ENCODE assay signal across 24 cellular contexts in the genomic region with DNA sequence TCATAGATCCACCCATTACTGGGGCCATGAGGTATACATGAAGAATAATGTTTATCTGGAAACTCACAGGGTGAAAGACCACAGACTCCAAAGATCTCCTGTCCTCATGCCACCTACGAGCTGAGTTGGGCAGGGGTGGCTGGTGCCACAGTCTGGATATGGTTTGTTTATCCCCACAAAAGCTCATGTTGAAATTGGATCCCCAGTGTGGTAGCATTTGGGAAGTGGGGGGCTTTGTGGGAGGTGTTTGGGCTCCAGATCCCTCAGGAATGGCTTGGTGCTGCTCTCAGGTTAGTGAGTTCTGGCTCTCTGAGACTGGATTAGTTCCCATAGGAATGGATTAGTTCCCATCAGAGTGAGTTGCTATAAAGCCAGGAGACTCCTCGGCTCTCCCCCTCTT.
DNase-seq lines count a peak whose midpoint lies in the region; ATAC-seq, FAIRE-seq and TF ChIP-seq lines count a peak whose summit lies in the region.
"Had no signal": no experiment of that assay in that cellular context is flagged by ENCODE, and none has a peak within 500 bp of the region (broad histone marks: within the 10 kb centered on the region; RNA-seq: fewer than 3 reads in every experiment).

No MANE protein-coding gene starts in this region.

- no peaks in the 10 kb centered on the region for H3K36me3 Mint-ChIP-seq in CD4-positive, alpha-beta T cell (ENCODE audit: low read depth)
- H3K36me3 Mint-ChIP-seq: CD14-positive monocyte; CD4-positive, alpha-beta memory T cell had no signal

- H3K27me3 Mint-ChIP-seq in CD4-positive, alpha-beta T cell, result no peaks in the 10 kb centered on the region
- H3K27me3 Mint-ChIP-seq: B cell; CD4-positive, alpha-beta memory T cell had no signal

- peak overlapping the region; percentile 13 for H2BK5ac ChIP-seq in trophoblast cell (ENCODE audit: low read depth, low read length, poor library complexity)

- ATAC-seq in HG02759 (IDR thresholded peaks at IDR 0.05; ENCODE audit: unreplicated experiment), result no peak
- no peak for ATAC-seq in CD4-positive, alpha-beta T cell (ENCODE audit: poor library complexity)
- ATAC-seq: GM12878, HCT116 had no signal

- no peak for TF ChIP-seq CTCF in BE2C (IDR thresholded peaks at IDR 0.05; ENCODE audit: low read depth, low read length)
- TF ChIP-seq CTCF in CD4-positive, alpha-beta T cell (IDR thresholded peaks at IDR 0.05), result no peak

- H2AFZ ChIP-seq in trophoblast cell (ENCODE audit: insufficient read depth, low read length, poor library complexity), result no peak overlapping the region
- H2AFZ ChIP-seq: GM23248 had no signal

- no peak overlapping the region for H3K18ac ChIP-seq in trophoblast cell (ENCODE audit: low read length)

- no peak overlapping the region for H3K4me3 Mint-ChIP-seq in CD4-positive, alpha-beta T cell
- H3K4me3 Mint-ChIP-seq: B cell; CD14-positive monocyte; CD4-positive, alpha-beta memory T cell; H9 had no signal

- no peak overlapping the region for H3K4ac ChIP-seq in trophoblast cell (ENCODE audit: low read depth, low read length)

- H3K27ac ChIP-seq in trophoblast cell (ENCODE audit: low read depth, low read length), result no peak overlapping the region
- no peak overlapping the region for H3K27ac ChIP-seq in CD4-positive, alpha-beta T cell (ENCODE audit: low read depth, low read length)
- H3K27ac ChIP-seq: BLaER1 treated with 17β-estradiol and CSF1 and Interleukin-3, amounts not matched to agents 10 nM and 100 nM; GM23248 had no signal

- no peak overlapping the region for H2AK5ac ChIP-seq in trophoblast cell (ENCODE audit: low read length)

- H3K27me3 ChIP-seq in trophoblast cell (ENCODE audit: insufficient read depth, low read length), result no peaks in the 10 kb centered on the region
- no peaks in the 10 kb centered on the region for H3K27me3 ChIP-seq in BE2C
- H3K27me3 ChIP-seq in CD4-positive, alpha-beta T cell (ENCODE audit: control insufficient read depth, insufficient read depth, low read length), result no peaks in the 10 kb centered on the region
- H3K27me3 ChIP-seq: BLaER1 treated with 17β-estradiol and CSF1 and Interleukin-3, amounts not matched to agents 10 nM and 100 nM had no signal

- DNase-seq in Daoy (ENCODE audit: low read depth) (peak; percentile 28), RCC 7860 (ENCODE audit: low spot score) (peak; percentile 38), glomerular visceral epithelial cell (ENCODE audit: extremely low spot score) (peak; percentile 15), trophoblast cell (no peak), NCI-H226 (no peak), BE2C (no peak)
- no peak for DNase-seq in CD4-positive, alpha-beta T cell
- DNase-seq: CD4-positive, alpha-beta memory T cell; COR-L47; DMS153; DND-41; EL; GDM1; GM23248; H9 had no signal

- H3K23ac ChIP-seq in trophoblast cell (ENCODE audit: low read length), result no peak overlapping the region

- no CpG with 5 or more reads among the region's 2 CpGs for WGBS in trophoblast cell (ENCODE audit: extremely low coverage, insufficient coverage, insufficient read length)

- H3K9ac ChIP-seq in trophoblast cell (ENCODE audit: low read length), result no peak overlapping the region
- H3K9ac ChIP-seq: BLaER1 treated with 17β-estradiol and CSF1 and Interleukin-3, amounts not matched to agents 10 nM and 100 nM; GM23248 had no signal

- H4K12ac ChIP-seq in trophoblast cell (ENCODE audit: low read depth, low read length), result no peak overlapping the region

- no peak overlapping the region for H4K8ac ChIP-seq in trophoblast cell (ENCODE audit: low read depth, low read length)

- H3K4me1 ChIP-seq in trophoblast cell (ENCODE audit: control insufficient read depth in 1 of 2, insufficient read depth in 2 of 2, low read length in 2 of 2) (peaks cover 0 to 6% of the 10 kb centered on the region in 2 experiments), BE2C (no peaks in the 10 kb centered on the region)
- H3K4me1 ChIP-seq: BLaER1 treated with 17β-estradiol and CSF1 and Interleukin-3, amounts not matched to agents 10 nM and 100 nM had no signal

- H4K91ac ChIP-seq in trophoblast cell (ENCODE audit: low read depth, low read length), result no peak overlapping the region

- H3K4me3 ChIP-seq in trophoblast cell (ENCODE audit: low read depth, low read length) (no peak overlapping the region), BE2C (ENCODE audit: low read depth, low read length) (no peak overlapping the region)
- H3K4me3 ChIP-seq: BLaER1 treated with 17β-estradiol and CSF1 and Interleukin-3, amounts not matched to agents 10 nM and 100 nM; GM12878; GM23248 had no signal

- no peaks in the 10 kb centered on the region for H3K9me3 ChIP-seq in trophoblast cell (ENCODE audit: insufficient read depth, low read depth, low read length)
- no peaks in the 10 kb centered on the region for H3K9me3 ChIP-seq in BE2C
- H3K9me3 ChIP-seq in CD4-positive, alpha-beta T cell (ENCODE audit: control insufficient read depth, low read length), result no peaks in the 10 kb centered on the region

- CTCF ChIA-PET in CD4-positive, alpha-beta T cell (lab: Charles Lee), result no interaction called here

- no peaks in the 10 kb centered on the region for H3K4me1 Mint-ChIP-seq in CD4-positive, alpha-beta T cell (ENCODE audit: low read depth)
- H3K4me1 Mint-ChIP-seq: B cell; CD14-positive monocyte; CD4-positive, alpha-beta memory T cell had no signal

- no peaks in the 10 kb centered on the region for H3K79me2 ChIP-seq in trophoblast cell (ENCODE audit: control insufficient read depth, insufficient read depth, low read length, poor library complexity)

- H3K36me3 ChIP-seq in trophoblast cell (ENCODE audit: control insufficient read depth in 1 of 2, insufficient read depth in 2 of 2, low read length in 2 of 2) (peaks cover 0 to 2% of the 10 kb centered on the region in 2 experiments), BE2C (no peaks in the 10 kb centered on the region)
- H3K36me3 ChIP-seq: BLaER1 treated with 17β-estradiol and CSF1 and Interleukin-3, amounts not matched to agents 10 nM and 100 nM had no signal

- no peak overlapping the region for H3K4me2 ChIP-seq in trophoblast cell (ENCODE audit: low read length)
- H3K4me2 ChIP-seq: BLaER1 treated with 17β-estradiol and CSF1 and Interleukin-3, amounts not matched to agents 10 nM and 100 nM had no signal

- POLR2A ChIA-PET in CD4-positive, alpha-beta T cell (lab: Charles Lee), result no interaction called here

- H3K79me1 ChIP-seq in trophoblast cell (ENCODE audit: low read length), result no peaks in the 10 kb centered on the region

- H2BK120ac ChIP-seq in trophoblast cell (ENCODE audit: insufficient read depth, low read length, poor library complexity), result no peak overlapping the region

- no peak overlapping the region for H2BK12ac ChIP-seq in trophoblast cell (ENCODE audit: low read length)

- H3K9me3 Mint-ChIP-seq in CD4-positive, alpha-beta T cell, result peaks cover 4% of the 10 kb centered on the region

- H3K27ac Mint-ChIP-seq in CD4-positive, alpha-beta T cell, result no peak overlapping the region
- H3K27ac Mint-ChIP-seq: B cell; CD14-positive monocyte; CD4-positive, alpha-beta memory T cell; H9 had no signal

- intact Hi-C loops in CD4-positive, alpha-beta T cell (cut with DNase I, micrococcal nuclease), result no loop called here

- H3K14ac ChIP-seq in trophoblast cell (ENCODE audit: low read length), result no peak overlapping the region

- peak; percentile 42 for FAIRE-seq in RCC 7860 (lab: Jason Lieb, UNC)
- FAIRE-seq: A204.1, GM12878, GM18507, H1 had no signal

Comparison
In these comparisons a context has a peak if more than half of its experiments do, and no peak if none do; other contexts are left out.
1. DNase-seq: peak in Daoy (single experiment), RCC 7860 (single experiment) and glomerular visceral epithelial cell (single experiment); none in trophoblast cell (0 of 2), NCI-H226 (single experiment), BE2C (single experiment) and CD4-positive, alpha-beta T cell (0 of 10).